1 cellular context compared by ENCODE assay signal in genomic region chr6:3139090-3139903, GRCh38.
TF ChIP-seq lines count a peak whose summit lies in the region.

No MANE protein-coding gene starts in this region.

TF ChIP-seq in HepG2, 621 proteins besides CTCF, POLR2A, EP300 and RAD21 (continued from another document and continues in another):
- TF ChIP-seq ZNF280D (CRISPR knock-in tag; IDR thresholded peaks at IDR 0.05) (peak; percentile 84; the same call in 1 of the 2 replicates), ZNF230 (CRISPR knock-in tag; IDR thresholded peaks at IDR 0.05) (no peak; the same call in 1 of the 2 replicates), ZNF296 (CRISPR knock-in tag; conservative IDR thresholded peaks at IDR 0.05) (no peak), MTA1 (CRISPR knock-in tag; IDR thresholded peaks at IDR 0.05; ENCODE audit: borderline replicate concordance) (0 out of 2 replicates have a peak, but pooled peaks have one; percentile 23), ZNF557 (CRISPR knock-in tag; IDR thresholded peaks at IDR 0.05) (no peak), KLF15 (CRISPR knock-in tag; IDR thresholded peaks at IDR 0.05; ENCODE audit: borderline replicate concordance) (no peak), ZBTB4 (CRISPR knock-in tag; IDR thresholded peaks at IDR 0.05; ENCODE audit: borderline replicate concordance) (peak; percentile 84; the same call in 1 of the 2 replicates), JUNB (CRISPR knock-in tag; IDR thresholded peaks at IDR 0.05; ENCODE audit: borderline replicate concordance) (no peak), ZNF598 (CRISPR knock-in tag; IDR thresholded peaks at IDR 0.05; ENCODE audit: borderline replicate concordance) (peak; percentile 85), HHEX (CRISPR knock-in tag; IDR thresholded peaks at IDR 0.05) (no peak), NCOR1 (IDR thresholded peaks at IDR 0.05; ENCODE audit: borderline replicate concordance, low read length) (peak; percentile 79; the same call in 1 of the 2 replicates), MYC (CRISPR knock-in tag; IDR thresholded peaks at IDR 0.05; ENCODE audit: borderline replicate concordance) (peak; percentile 68; the same call in 1 of the 2 replicates), ZNF841 (CRISPR knock-in tag; IDR thresholded peaks at IDR 0.05; ENCODE audit: borderline replicate concordance) (no peak), ZSCAN31 (CRISPR knock-in tag; IDR thresholded peaks at IDR 0.05; ENCODE audit: low read depth) (0 out of 2 replicates have a peak, but pooled peaks have one; percentile 46), FOXP4 (CRISPR knock-in tag; IDR thresholded peaks at IDR 0.05) (peak; percentile 95), ISL2 (CRISPR knock-in tag; IDR thresholded peaks at IDR 0.05) (peak; percentile 91), ZNF547 (CRISPR knock-in tag; IDR thresholded peaks at IDR 0.05) (peak; percentile 83; the same call in 1 of the 2 replicates), ATF3 (CRISPR knock-in tag; IDR thresholded peaks at IDR 0.05) (peak; percentile 81), SMARCE1 (IDR thresholded peaks at IDR 0.05; ENCODE audit: borderline replicate concordance) (no peak), ZNF432 (CRISPR knock-in tag; IDR thresholded peaks at IDR 0.05; ENCODE audit: borderline replicate concordance) (no peak), TEF (CRISPR knock-in tag; IDR thresholded peaks at IDR 0.05) (no peak), ZNF567 (CRISPR knock-in tag; IDR thresholded peaks at IDR 0.05; ENCODE audit: borderline replicate concordance) (peak; percentile 61; the same call in 1 of the 2 replicates), HOXA7 (CRISPR knock-in tag; IDR thresholded peaks at IDR 0.05) (no peak), ZNF768 (CRISPR knock-in tag; IDR thresholded peaks at IDR 0.05) (peak; percentile 47; the same call in 1 of the 2 replicates), ZNF414 (CRISPR knock-in tag; IDR thresholded peaks at IDR 0.05) (no peak), ZNF329 (CRISPR knock-in tag; IDR thresholded peaks at IDR 0.05; ENCODE audit: low read depth) (0 out of 2 replicates have a peak, but pooled peaks have one; percentile 61), TFDP2 (CRISPR knock-in tag; IDR thresholded peaks at IDR 0.05) (peak; percentile 70; the same call in 1 of the 2 replicates), REXO4 (CRISPR knock-in tag; IDR thresholded peaks at IDR 0.05; ENCODE audit: borderline replicate concordance) (no peak), HNF4G (IDR thresholded peaks at IDR 0.05; ENCODE audit: borderline replicate concordance, low read depth, low read length) (peak; percentile 72), HNF4G (CRISPR knock-in tag; IDR thresholded peaks at IDR 0.05; ENCODE audit: borderline replicate concordance, low read depth) (peak; percentile 61; the same call in 1 of the 2 replicates), PTBP1 (IDR thresholded peaks at IDR 0.05; ENCODE audit: low read depth, low read length, poor library complexity, severe bottlenecking) (no peak), SIN3B (IDR thresholded peaks at IDR 0.05; ENCODE audit: low read length) (peak; percentile 56; the same call in 1 of the 2 replicates), KLF11 (CRISPR knock-in tag; IDR thresholded peaks at IDR 0.05) (peak; percentile 50; the same call in 1 of the 2 replicates), KLF9 (CRISPR knock-in tag; IDR thresholded peaks at IDR 0.05; ENCODE audit: low read depth) (peak; percentile 73; the same call in 1 of the 2 replicates), MAF1 (CRISPR knock-in tag; IDR thresholded peaks at IDR 0.05; ENCODE audit: borderline replicate concordance) (peak; percentile 79; the same call in 1 of the 2 replicates), MBD4 (IDR thresholded peaks at IDR 0.05; ENCODE audit: borderline replicate concordance, low read length) (no peak; the same call in 1 of the 2 replicates)
- TF ChIP-seq, protein P1, sequence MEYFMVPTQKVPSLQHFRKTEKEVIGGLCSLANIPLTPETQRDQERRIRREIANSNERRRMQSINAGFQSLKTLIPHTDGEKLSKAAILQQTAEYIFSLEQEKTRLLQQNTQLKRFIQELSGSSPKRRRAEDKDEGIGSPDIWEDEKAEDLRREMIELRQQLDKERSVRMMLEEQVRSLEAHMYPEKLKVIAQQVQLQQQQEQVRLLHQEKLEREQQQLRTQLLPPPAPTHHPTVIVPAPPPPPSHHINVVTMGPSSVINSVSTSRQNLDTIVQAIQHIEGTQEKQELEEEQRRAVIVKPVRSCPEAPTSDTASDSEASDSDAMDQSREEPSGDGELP (IDR thresholded peaks at IDR 0.05; ENCODE audit: borderline replicate concordance, low read depth), result peak; percentile 100
- TF ChIP-seq, protein P2, sequence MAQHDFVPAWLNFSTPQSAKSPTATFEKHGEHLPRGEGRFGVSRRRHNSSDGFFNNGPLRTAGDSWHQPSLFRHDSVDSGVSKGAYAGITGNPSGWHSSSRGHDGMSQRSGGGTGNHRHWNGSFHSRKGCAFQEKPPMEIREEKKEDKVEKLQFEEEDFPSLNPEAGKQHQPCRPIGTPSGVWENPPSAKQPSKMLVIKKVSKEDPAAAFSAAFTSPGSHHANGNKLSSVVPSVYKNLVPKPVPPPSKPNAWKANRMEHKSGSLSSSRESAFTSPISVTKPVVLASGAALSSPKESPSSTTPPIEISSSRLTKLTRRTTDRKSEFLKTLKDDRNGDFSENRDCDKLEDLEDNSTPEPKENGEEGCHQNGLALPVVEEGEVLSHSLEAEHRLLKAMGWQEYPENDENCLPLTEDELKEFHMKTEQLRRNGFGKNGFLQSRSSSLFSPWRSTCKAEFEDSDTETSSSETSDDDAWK (CRISPR knock-in tag; IDR thresholded peaks at IDR 0.05), result no peak
- TF ChIP-seq, protein P3, sequence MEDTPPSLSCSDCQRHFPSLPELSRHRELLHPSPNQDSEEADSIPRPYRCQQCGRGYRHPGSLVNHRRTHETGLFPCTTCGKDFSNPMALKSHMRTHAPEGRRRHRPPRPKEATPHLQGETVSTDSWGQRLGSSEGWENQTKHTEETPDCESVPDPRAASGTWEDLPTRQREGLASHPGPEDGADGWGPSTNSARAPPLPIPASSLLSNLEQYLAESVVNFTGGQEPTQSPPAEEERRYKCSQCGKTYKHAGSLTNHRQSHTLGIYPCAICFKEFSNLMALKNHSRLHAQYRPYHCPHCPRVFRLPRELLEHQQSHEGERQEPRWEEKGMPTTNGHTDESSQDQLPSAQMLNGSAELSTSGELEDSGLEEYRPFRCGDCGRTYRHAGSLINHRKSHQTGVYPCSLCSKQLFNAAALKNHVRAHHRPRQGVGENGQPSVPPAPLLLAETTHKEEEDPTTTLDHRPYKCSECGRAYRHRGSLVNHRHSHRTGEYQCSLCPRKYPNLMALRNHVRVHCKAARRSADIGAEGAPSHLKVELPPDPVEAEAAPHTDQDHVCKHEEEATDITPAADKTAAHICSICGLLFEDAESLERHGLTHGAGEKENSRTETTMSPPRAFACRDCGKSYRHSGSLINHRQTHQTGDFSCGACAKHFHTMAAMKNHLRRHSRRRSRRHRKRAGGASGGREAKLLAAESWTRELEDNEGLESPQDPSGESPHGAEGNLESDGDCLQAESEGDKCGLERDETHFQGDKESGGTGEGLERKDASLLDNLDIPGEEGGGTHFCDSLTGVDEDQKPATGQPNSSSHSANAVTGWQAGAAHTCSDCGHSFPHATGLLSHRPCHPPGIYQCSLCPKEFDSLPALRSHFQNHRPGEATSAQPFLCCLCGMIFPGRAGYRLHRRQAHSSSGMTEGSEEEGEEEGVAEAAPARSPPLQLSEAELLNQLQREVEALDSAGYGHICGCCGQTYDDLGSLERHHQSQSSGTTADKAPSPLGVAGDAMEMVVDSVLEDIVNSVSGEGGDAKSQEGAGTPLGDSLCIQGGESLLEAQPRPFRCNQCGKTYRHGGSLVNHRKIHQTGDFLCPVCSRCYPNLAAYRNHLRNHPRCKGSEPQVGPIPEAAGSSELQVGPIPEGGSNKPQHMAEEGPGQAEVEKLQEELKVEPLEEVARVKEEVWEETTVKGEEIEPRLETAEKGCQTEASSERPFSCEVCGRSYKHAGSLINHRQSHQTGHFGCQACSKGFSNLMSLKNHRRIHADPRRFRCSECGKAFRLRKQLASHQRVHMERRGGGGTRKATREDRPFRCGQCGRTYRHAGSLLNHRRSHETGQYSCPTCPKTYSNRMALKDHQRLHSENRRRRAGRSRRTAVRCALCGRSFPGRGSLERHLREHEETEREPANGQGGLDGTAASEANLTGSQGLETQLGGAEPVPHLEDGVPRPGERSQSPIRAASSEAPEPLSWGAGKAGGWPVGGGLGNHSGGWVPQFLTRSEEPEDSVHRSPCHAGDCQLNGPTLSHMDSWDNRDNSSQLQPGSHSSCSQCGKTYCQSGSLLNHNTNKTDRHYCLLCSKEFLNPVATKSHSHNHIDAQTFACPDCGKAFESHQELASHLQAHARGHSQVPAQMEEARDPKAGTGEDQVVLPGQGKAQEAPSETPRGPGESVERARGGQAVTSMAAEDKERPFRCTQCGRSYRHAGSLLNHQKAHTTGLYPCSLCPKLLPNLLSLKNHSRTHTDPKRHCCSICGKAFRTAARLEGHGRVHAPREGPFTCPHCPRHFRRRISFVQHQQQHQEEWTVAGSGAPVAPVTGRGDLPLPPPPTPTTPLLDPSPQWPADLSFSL (CRISPR knock-in tag; IDR thresholded peaks at IDR 0.05), result no peak
